In genomic region chr4:149831656-149832208, GRCh38 we compare ENCODE assay signal across 37 cellular contexts. TPM values are rescaled to one million over a fixed set of nuclear protein-coding genes. Genes with fewer than 3 reads are reported as not detected.
"Had no signal": no experiment of that assay in that cellular context is flagged by ENCODE, and none has a peak within 500 bp of the region (broad histone marks: within the 10 kb centered on the region; RNA-seq: fewer than 3 reads in every experiment).

No MANE protein-coding gene starts in this region.

- H3K36me3 ChIP-seq: neural progenitor cell, ovary, right lobe of liver, sigmoid colon, spleen, stomach, thoracic aorta, thyroid gland, tibial nerve, upper lobe of left lung, vagina had no signal

- H3K9me3 ChIP-seq: ovary, psoas muscle, right lobe of liver, sigmoid colon, spleen, stomach, thoracic aorta, thyroid gland, tibial nerve, upper lobe of left lung, vagina had no signal

- DNase-seq: naive thymus-derived CD8-positive, alpha-beta T cell; nephron progenitor cell; occipital lobe; ovary; posterior cingulate gyrus; psoas muscle; right cardiac atrium; right lobe of liver; sigmoid colon; spleen; stimulated activated CD4-positive, alpha-beta T cell treated with anti-CD3 and anti-CD28 coated beads, Interleukin-12 subunit alpha, Interleukin-12 subunit beta, amount 100 ng/mL, for 4 hours; stimulated activated CD4-positive, alpha-beta T cell treated with anti-CD3 and anti-CD28 coated beads, Interleukin-1b, Interleukin-23, amount 100 ng/mL, for 48 hours; stimulated activated CD4-positive, alpha-beta T cell treated with anti-CD3 and anti-CD28 coated beads, Interleukin-2, amount 100 ng/mL, for 48 hours; stimulated activated CD4-positive, alpha-beta T cell treated with anti-CD3 and anti-CD28 coated beads, Interleukin-4, amount 100 ng/mL, for 24 hours; stimulated activated naive B cell treated with anti-CD40 and anti-IgM and Interleukin-4, amounts not matched to agents 10 μg/mL and 1 μg/mL and 100 μg/mL, for 72 hours; stimulated activated naive CD4-positive, alpha-beta T cell treated with Interleukin-2 at 50 U/mL for 16 hours; stomach; thyroid gland; trophoblast cell; upper lobe of left lung had no signal

- H3K27me3 ChIP-seq: neural progenitor cell, ovary, right lobe of liver, sigmoid colon, spleen, stomach, thyroid gland, tibial nerve, upper lobe of left lung, vagina had no signal

- H3K27ac Mint-ChIP-seq: naive thymus-derived CD8-positive, alpha-beta T cell; natural killer cell treated with Interleukin-12 subunit alpha and Interleukin-12 subunit beta and Interleukin-15 and Interleukin-18, amount 100 ng/mL, for 72 hours; nephron progenitor cell; neural progenitor cell; progenitor cell of endocrine pancreas; stimulated activated effector memory CD8-positive, alpha-beta T cell treated with anti-CD3 and anti-CD28 coated beads, Interleukin-12 subunit alpha, Interleukin-12 subunit beta, amount 100 ng/mL, for 72 hours; stimulated activated naive B cell treated with anti-CD40 and anti-IgM and Interleukin-4, amounts not matched to agents 10 μg/mL and 1 μg/mL and 100 μg/mL, for 72 hours; stimulated activated naive CD8-positive, alpha-beta T cell treated with anti-CD3 and anti-CD28 coated beads, Interleukin-15, Interleukin-2, amounts not matched to agents 100 ng/mL and 50 ng/mL, for 24 hours had no signal

- H3K4me3 Mint-ChIP-seq: naive thymus-derived CD8-positive, alpha-beta T cell; natural killer cell treated with Interleukin-12 subunit alpha and Interleukin-12 subunit beta and Interleukin-15 and Interleukin-18, amount 100 ng/mL, for 72 hours; nephron progenitor cell; neural progenitor cell; stimulated activated effector memory CD8-positive, alpha-beta T cell treated with anti-CD3 and anti-CD28 coated beads, Interleukin-12 subunit alpha, Interleukin-12 subunit beta, amount 100 ng/mL, for 72 hours; stimulated activated naive B cell treated with anti-CD40 and anti-IgM and Interleukin-4, amounts not matched to agents 10 μg/mL and 1 μg/mL and 100 μg/mL, for 72 hours; stimulated activated naive CD8-positive, alpha-beta T cell treated with anti-CD3 and anti-CD28 coated beads, Interleukin-15, Interleukin-2, amounts not matched to agents 100 ng/mL and 50 ng/mL, for 24 hours had no signal

- H3K27ac ChIP-seq: neural progenitor cell, ovary, parathyroid adenoma, psoas muscle, right lobe of liver, sigmoid colon, skin epidermis, spleen, stomach, thoracic aorta, thyroid gland, tibial nerve, upper lobe of left lung, vagina had no signal

- H3K9me3 Mint-ChIP-seq: nephron progenitor cell, neural progenitor cell had no signal

- H3K36me3 Mint-ChIP-seq: naive thymus-derived CD8-positive, alpha-beta T cell; natural killer cell treated with Interleukin-12 subunit alpha and Interleukin-12 subunit beta and Interleukin-15 and Interleukin-18, amount 100 ng/mL, for 72 hours; neural progenitor cell; stimulated activated effector memory CD8-positive, alpha-beta T cell treated with anti-CD3 and anti-CD28 coated beads, Interleukin-12 subunit alpha, Interleukin-12 subunit beta, amount 100 ng/mL, for 72 hours; stimulated activated naive B cell treated with anti-CD40 and anti-IgM and Interleukin-4, amounts not matched to agents 10 μg/mL and 1 μg/mL and 100 μg/mL, for 72 hours had no signal

- H3K4me3 ChIP-seq: neural progenitor cell, ovary, psoas muscle, right lobe of liver, sigmoid colon, skin epidermis, smooth muscle cell, spleen, stomach, thoracic aorta, thyroid gland, tibial nerve, upper lobe of left lung, vagina had no signal

- H3K9ac ChIP-seq: neural progenitor cell, parathyroid adenoma had no signal

- H3K79me2 ChIP-seq: parathyroid adenoma had no signal

- H2AFZ ChIP-seq: neural progenitor cell, parathyroid adenoma had no signal

- H3K4me1 Mint-ChIP-seq: naive thymus-derived CD8-positive, alpha-beta T cell; stimulated activated effector memory CD8-positive, alpha-beta T cell treated with anti-CD3 and anti-CD28 coated beads, Interleukin-12 subunit alpha, Interleukin-12 subunit beta, amount 100 ng/mL, for 72 hours; stimulated activated naive B cell treated with anti-CD40 and anti-IgM and Interleukin-4, amounts not matched to agents 10 μg/mL and 1 μg/mL and 100 μg/mL, for 72 hours had no signal

- ATAC-seq: naive thymus-derived CD8-positive, alpha-beta T cell; natural killer cell treated with Interleukin-12 subunit alpha and Interleukin-12 subunit beta and Interleukin-15 and Interleukin-18, amount 100 ng/mL, for 72 hours; psoas muscle; right cardiac atrium; right lobe of liver; stimulated activated effector memory CD8-positive, alpha-beta T cell treated with anti-CD3 and anti-CD28 coated beads, Interleukin-12 subunit alpha, Interleukin-12 subunit beta, amount 100 ng/mL, for 72 hours; stimulated activated naive B cell treated with anti-CD40 and anti-IgM and Interleukin-4, amounts not matched to agents 10 μg/mL and 1 μg/mL and 100 μg/mL, for 72 hours had no signal

- H3K27me3 Mint-ChIP-seq: naive thymus-derived CD8-positive, alpha-beta T cell; natural killer cell treated with Interleukin-12 subunit alpha and Interleukin-12 subunit beta and Interleukin-15 and Interleukin-18, amount 100 ng/mL, for 72 hours; progenitor cell of endocrine pancreas; stimulated activated naive B cell treated with anti-CD40 and anti-IgM and Interleukin-4, amounts not matched to agents 10 μg/mL and 1 μg/mL and 100 μg/mL, for 72 hours; stimulated activated naive CD8-positive, alpha-beta T cell treated with anti-CD3 and anti-CD28 coated beads, Interleukin-15, Interleukin-2, amounts not matched to agents 100 ng/mL and 50 ng/mL, for 24 hours had no signal

- FAIRE-seq: urothelium cell line had no signal

- H3K4me2 ChIP-seq: neural progenitor cell, smooth muscle cell had no signal

RNA-seq across cellular contexts. Expression of gene IQCM, which starts 16.1 kb away (rescaled TPM):
- total RNA-seq: naive thymus-derived CD8-positive, alpha-beta T cell; natural killer cell treated with Interleukin-12 subunit alpha and Interleukin-12 subunit beta and Interleukin-15 and Interleukin-18, amount 100 ng/mL, for 72 hours; occipital lobe; osteoblast; ovary; progenitor cell of endocrine pancreas; renal cortical epithelial cell; right cardiac atrium; right lobe of liver; sigmoid colon; smooth muscle cell; spleen; stomach; subcutaneous adipose tissue; temporal lobe; thoracic aorta; thyroid gland; tibial nerve; upper lobe of left lung; ureter; vagina had no signal
- polyA plus RNA-seq: naive thymus-derived CD8-positive, alpha-beta T cell; ovary; psoas muscle; right cardiac atrium; smooth muscle cell; spleen; stomach had no signal
